10 cellular contexts compared by ENCODE assay signal in the genomic region with DNA sequence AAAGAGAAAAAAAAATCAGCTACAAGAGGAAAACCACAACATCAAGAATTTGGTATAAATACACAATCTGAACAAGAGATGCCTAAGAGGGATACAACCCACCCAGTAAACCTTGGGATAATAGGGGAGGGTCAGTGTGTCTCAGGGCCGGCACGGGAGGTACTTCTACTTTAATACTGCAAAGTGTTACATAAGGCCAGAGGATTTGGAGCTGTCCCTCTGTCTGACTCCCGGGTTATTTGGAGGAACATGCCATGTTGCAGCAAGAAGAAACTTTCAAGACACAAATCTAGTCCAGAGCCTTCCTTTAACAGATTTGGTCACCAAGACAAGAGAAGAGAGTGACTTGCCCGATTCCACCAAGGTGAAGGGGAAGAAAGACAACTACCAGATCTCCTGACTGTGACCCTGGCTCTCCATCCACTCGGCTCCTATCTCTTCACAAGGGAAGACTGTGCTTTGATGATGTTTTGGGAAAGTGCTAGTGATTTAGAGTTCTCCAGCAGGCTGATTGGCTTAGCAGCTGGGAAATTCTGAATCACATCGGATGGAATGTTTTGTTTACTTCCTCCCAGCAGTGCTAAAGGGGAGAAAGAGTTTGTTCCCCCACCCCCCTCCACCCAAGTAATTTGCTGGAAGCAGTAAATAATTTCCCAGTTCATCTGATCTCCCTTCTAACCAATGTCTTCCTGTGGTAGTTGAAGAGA. TPM values are rescaled to one million over a fixed set of nuclear protein-coding genes. Genes with fewer than 3 reads are reported as not detected.
DNase-seq lines count a peak whose midpoint lies in the region; FAIRE-seq and TF ChIP-seq lines count a peak whose summit lies in the region.
"Had no signal": no experiment of that assay in that cellular context is flagged by ENCODE, and none has a peak within 500 bp of the region (broad histone marks: within the 10 kb centered on the region; RNA-seq: fewer than 3 reads in every experiment).

No MANE protein-coding gene starts in this region.

- CTCF ChIA-PET in AG04450 (lab: Charles Lee): interaction anchor here (2.1 kb wide), 1 partner anchor 59 kb away, joined by 7 read pairs; no protein-coding TSS in a partner anchor

- DNase-seq in AG04450 (ENCODE audit: low read depth, low spot score): peak; percentile 91
- DNase-seq in Peyer's patch: no peak
- no peak for DNase-seq in esophagus squamous epithelium (lab: John Stamatoyannopoulos, UW)
- DNase-seq in mucosa of gallbladder (ENCODE audit: low spot score): peak; percentile 20
- DNase-seq in stimulated activated CD8-positive, alpha-beta memory T cell treated with anti-CD3 and anti-CD28 coated beads, Interleukin-4, amount 100 ng/mL, for 48 hours: no peak
- no peak for DNase-seq in GM12892 (ENCODE audit: insufficient read length)
- no peak for DNase-seq in globus pallidus (ENCODE audit: low spot score)
- DNase-seq in substantia nigra (lab: John Stamatoyannopoulos, UW): no peak
- DNase-seq: CD4-positive, alpha-beta T cell; cerebellar nuclear complex had no signal

- peaks cover 0 to 10% (median 0%) of the 10 kb centered on the region in 4 donors for H3K4me1 ChIP-seq in Peyer's patch
- H3K4me1 ChIP-seq in esophagus squamous epithelium: peaks cover 0 to 7% (median 3%) of the 10 kb centered on the region in 3 donors

- peak overlapping the region; percentile 94 for H3K27ac ChIP-seq in AG04450 (ENCODE audit: low read depth, low read length)
- peak overlapping the region in 3 of 4 donors; percentile 18 to 74 (median 66) for H3K27ac ChIP-seq in Peyer's patch
- peak overlapping the region in 3 of 4 donors; percentile 54 to 68 (median 68) for H3K27ac ChIP-seq in esophagus squamous epithelium
- H3K27ac ChIP-seq in substantia nigra (ENCODE audit: low read depth, low read length, poor library complexity, severe bottlenecking): no peak overlapping the region

- H3K36me3 ChIP-seq in Peyer's patch (no peaks in the 10 kb centered on the region), esophagus squamous epithelium (no peaks in the 10 kb centered on the region)

- POLR2A ChIA-PET in AG04450 (lab: Yijun Ruan, JAX): interaction anchor here (0.7 to 2.4 kb wide), 7 partner anchors 10 to 99 kb away, joined by 3 to 10 read pairs (median 3); no protein-coding TSS in a partner anchor

- no peak for TF ChIP-seq POLR2A in Peyer's patch (IDR thresholded peaks at IDR 0.05)
- TF ChIP-seq POLR2A in esophagus squamous epithelium (IDR thresholded peaks at IDR 0.05): peak in 1 of 4 donors; percentile 18
- no peak for TF ChIP-seq POLR2A in GM12892 (IDR thresholded peaks at IDR 0.05; ENCODE audit: low read depth, low read length)

- 39 to 45% methylated on average over 6 of the region's 6 CpGs for WGBS in esophagus squamous epithelium, 2 donors

- H3K4me3 ChIP-seq in AG04450 (ENCODE audit: low read depth, low read length) (peak overlapping the region; percentile 42), Peyer's patch (no peak overlapping the region), esophagus squamous epithelium (peak overlapping the region in 2 of 4 donors; percentile 2 to 15)

- no peak for TF ChIP-seq CTCF in AG04450 (IDR thresholded peaks at IDR 0.05; ENCODE audit: low read depth, low read length)
- no peak for TF ChIP-seq CTCF in Peyer's patch (IDR thresholded peaks at IDR 0.05)
- no peak for TF ChIP-seq CTCF in esophagus squamous epithelium (IDR thresholded peaks at IDR 0.05)

- H3K9me3 ChIP-seq in AG04450 (ENCODE audit: control insufficient read depth, insufficient read depth, low read length): no peaks in the 10 kb centered on the region
- H3K9me3 ChIP-seq in Peyer's patch: no peaks in the 10 kb centered on the region
- no peaks in the 10 kb centered on the region for H3K9me3 ChIP-seq in esophagus squamous epithelium

- H3K27me3 ChIP-seq in AG04450 (ENCODE audit: control insufficient read depth, insufficient read depth, low read length) (no peaks in the 10 kb centered on the region), Peyer's patch (no peaks in the 10 kb centered on the region), esophagus squamous epithelium (no peaks in the 10 kb centered on the region)

- intact Hi-C loops in esophagus squamous epithelium (cut with DNase I): no loop called here

- no peak for FAIRE-seq in GM12892 (lab: Jason Lieb, UNC)

RNA-seq across cellular contexts. Expression of a gene that starts 29.3 kb away (rescaled TPM):
- 85.1 and 110 TPM in 2 replicates for polyA plus RNA-seq in AG04450 (2011; rRNA removed)
- 166 and 194 TPM in 2 replicates for polyA minus RNA-seq in AG04450 (2011; rRNA and poly(A)+ RNA removed)
- total RNA-seq in Peyer's patch: 10 to 100 TPM in 1 of 4 donors, 1 to 10 TPM in 2, under 1 TPM in 1; 0.47 to 14.9 (median 5.8) TPM
- total RNA-seq in esophagus squamous epithelium: 1 to 10 TPM in 2 of 4 donors, under 1 TPM in 1, not detected in 1; 0.35 to 5.2 (median 2.3) TPM
- total RNA-seq in mucosa of gallbladder: 7.0 TPM
- polyA plus RNA-seq in GM12892 (2012; ENCODE audit: missing spikeins): not detected

Comparison
In these comparisons a context has a peak if more than half of its experiments do, and no peak if none do; other contexts are left out.
1. DNase-seq: peak in AG04450 (single experiment) and mucosa of gallbladder (single experiment); none in Peyer's patch (0 of 3), esophagus squamous epithelium (single experiment), stimulated activated CD8-positive, alpha-beta memory T cell treated with anti-CD3 and anti-CD28 coated beads, Interleukin-4, amount 100 ng/mL, for 48 hours (single experiment), GM12892 (single experiment), globus pallidus (single experiment) and substantia nigra (0 of 49).